ENCODE assay signal across 8 cellular contexts in genomic region chr11:236774-237767, GRCh38. TPM values are rescaled to one million over a fixed set of nuclear protein-coding genes. Genes with fewer than 3 reads are reported as not detected.
DNase-seq lines count a peak whose midpoint lies in the region; ATAC-seq, FAIRE-seq and TF ChIP-seq lines count a peak whose summit lies in the region.

TSS of gene PSMD13 (plus strand) at chr11:236976. CDS start at chr11:237050, 74 bp downstream.

- H3K27ac ChIP-seq in HepG2 (ENCODE audit: extremely low read length, insufficient read depth, low read length), result peak within 1 kb of the TSS; percentile 95

- H4K20me1 ChIP-seq in HepG2 (ENCODE audit: insufficient read depth, low read length), result no peaks in the 10 kb centered on the region

- ATAC-seq in GM18907 (IDR thresholded peaks at IDR 0.05; ENCODE audit: unreplicated experiment) (peak; percentile 82), HG03159 (IDR thresholded peaks at IDR 0.05; ENCODE audit: unreplicated experiment) (peak; percentile 79), HepG2 (peak; percentile 95)

- peaks cover 27% of the 10 kb centered on the region for H3K79me2 ChIP-seq in HepG2 (ENCODE audit: insufficient read depth, low read length)

- POLR2A ChIA-PET in HepG2 (lab: Yijun Ruan, JAX), result interaction anchor here (0.8 to 3.1 kb wide), 3 partner anchors 14 to 29 kb away, joined by 3 to 20 read pairs (median 12); partner anchors contain the start of genes BET1L and RIC8A

- H3K4me3 ChIP-seq in AG10803 (ENCODE audit: low read length), result peak within 1 kb of the TSS; percentile 94
- peak within 1 kb of the TSS; percentile 77 to 94 (median 91) for H3K4me3 ChIP-seq in HepG2 (replicated peaks in 1 of 3; ENCODE audit: insufficient read depth in 1 of 3, low read depth in 2 of 3, low read length in 3 of 3)

- in situ Hi-C loops in HepG2 (cut with HindIII; ENCODE audit: extremely low pct_ligation_motif_present, low pct_unique_long_range_greater_than_20kb), result no loop called here

- H3K9ac ChIP-seq in HepG2 (ENCODE audit: insufficient read depth, low read depth, low read length), result peak within 1 kb of the TSS; percentile 91

- 0 out of 2 replicates have a peak, but pooled peaks have one; percentile 27 for TF ChIP-seq RAD21 in HepG2 (CRISPR knock-in tag; IDR thresholded peaks at IDR 0.05)

- H3K4me2 ChIP-seq in HepG2 (ENCODE audit: low read depth, low read length), result peak within 1 kb of the TSS; percentile 99

- intact Hi-C loops in HepG2 (cut with micrococcal nuclease; ENCODE audit: unreplicated experiment), result loop anchor here (2.0 kb wide), 1 partner anchor 30 kb away; the partner anchor contains the start of genes BET1L and RIC8A

- no peak for TF ChIP-seq CTCF in AG10803 (conservative IDR thresholded peaks at IDR 0.05; ENCODE audit: low read length)
- 0 out of 2 replicates have a peak, but pooled peaks have one; percentile 9 for TF ChIP-seq CTCF in HepG2 (CRISPR knock-in tag; IDR thresholded peaks at IDR 0.05)

- no peaks in the 10 kb centered on the region for H3K9me3 ChIP-seq in HepG2 (ENCODE audit: low read length)

- peaks cover 34% of the 10 kb centered on the region for H3K4me1 ChIP-seq in HepG2 (ENCODE audit: insufficient read depth, low read length)

- CTCF ChIA-PET in HepG2 (lab: Yijun Ruan, JAX; ENCODE audit: low intra/inter-chr PET ratio, low total read pairs), result no interaction called here

- WGBS in HepG2 (ENCODE audit: low lambda C conversion rate), result under 1% methylated on average over 29 of the region's 62 CpGs

- no peak for FAIRE-seq in HepG2 (lab: Jason Lieb, UNC)

- H3K27me3 ChIP-seq in HepG2 (ENCODE audit: control insufficient read depth in 1 of 2, insufficient read depth in 2 of 2, low read length in 2 of 2), result no peaks in the 10 kb centered on the region; a peak in 1 of 5 replicates

- peak; percentile 13 to 65; a peak in 3 of 4 replicates for TF ChIP-seq POLR2A in HepG2 (IDR thresholded peaks at IDR 0.05; ENCODE audit: insufficient read depth in 1 of 2, low read depth in 2 of 2, low read length in 2 of 2)

- peaks cover 1 to 19% of the 10 kb centered on the region in 2 experiments; a peak in 3 of 5 replicates for H3K36me3 ChIP-seq in HepG2 (replicated peaks in 1 of 2; ENCODE audit: control insufficient read depth in 1 of 2, insufficient read depth in 2 of 2, low read length in 2 of 2)

- TF ChIP-seq EP300 in HepG2 (IDR thresholded peaks at IDR 0.05; ENCODE audit: low read depth in 2 of 2, low read length in 2 of 2) (no peak), HepG2 (CRISPR knock-in tag; IDR thresholded peaks at IDR 0.05; ENCODE audit: borderline replicate concordance) (no peak)

- H2AFZ ChIP-seq in HepG2 (ENCODE audit: low read length), result peak within 1 kb of the TSS; percentile 7

- TSS peak; percentile 71 for BruUV-seq in HepG2 (replicated peaks; lab: Mats Ljungman, UMichigan)

- DNase-seq in AG10803 (ENCODE audit: low read depth) (peak; percentile 74), NCI-H460 (ENCODE audit: extremely low read depth, low read depth) (peak; percentile 58), dermis blood vessel endothelial cell (peak; percentile 89), HepG2 (ENCODE audit: low spot score) (peak; percentile 66)
- peak; percentile 76 for DNase-seq in activated CD4-positive, alpha-beta T cell treated with anti-CD3 and anti-CD28 coated beads, Interleukin-2, amount 50 U/mL, for 24 hours (ENCODE audit: low read depth in 1 of 2, low spot score in 1 of 2)
- DNase-seq in stimulated activated CD4-positive, alpha-beta T cell treated with anti-CD3 and anti-CD28 coated beads, Interleukin-4, amount 100 ng/mL, for 1 hour, result peak; percentile 89

TF ChIP-seq in HepG2, 621 proteins besides CTCF, POLR2A, EP300 and RAD21 (continues in another document):
- TF ChIP-seq RXRB (CRISPR knock-in tag; IDR thresholded peaks at IDR 0.05; ENCODE audit: borderline replicate concordance), result peak; percentile 44
- TF ChIP-seq SP140L (CRISPR knock-in tag; IDR thresholded peaks at IDR 0.05; ENCODE audit: borderline replicate concordance), result no peak
- 0 out of 2 replicates have a peak, but pooled peaks have one; percentile 6 for TF ChIP-seq FOXA3 (CRISPR knock-in tag; IDR thresholded peaks at IDR 0.05)
- TF ChIP-seq GATAD1 (CRISPR knock-in tag; IDR thresholded peaks at IDR 0.05), result peak; percentile 96
- peak; percentile 67 for TF ChIP-seq UBTF (CRISPR knock-in tag; IDR thresholded peaks at IDR 0.05)
- no peak; the same call in 1 of the 2 replicates for TF ChIP-seq TSC22D2 (CRISPR knock-in tag; IDR thresholded peaks at IDR 0.05; ENCODE audit: borderline replicate concordance)
- TF ChIP-seq, protein P1, sequence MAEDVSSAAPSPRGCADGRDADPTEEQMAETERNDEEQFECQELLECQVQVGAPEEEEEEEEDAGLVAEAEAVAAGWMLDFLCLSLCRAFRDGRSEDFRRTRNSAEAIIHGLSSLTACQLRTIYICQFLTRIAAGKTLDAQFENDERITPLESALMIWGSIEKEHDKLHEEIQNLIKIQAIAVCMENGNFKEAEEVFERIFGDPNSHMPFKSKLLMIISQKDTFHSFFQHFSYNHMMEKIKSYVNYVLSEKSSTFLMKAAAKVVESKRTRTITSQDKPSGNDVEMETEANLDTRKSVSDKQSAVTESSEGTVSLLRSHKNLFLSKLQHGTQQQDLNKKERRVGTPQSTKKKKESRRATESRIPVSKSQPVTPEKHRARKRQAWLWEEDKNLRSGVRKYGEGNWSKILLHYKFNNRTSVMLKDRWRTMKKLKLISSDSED (CRISPR knock-in tag; IDR thresholded peaks at IDR 0.05), result no peak
- TF ChIP-seq E2F2 (CRISPR knock-in tag; IDR thresholded peaks at IDR 0.05; ENCODE audit: borderline replicate concordance), result peak; percentile 51; the same call in 1 of the 2 replicates
- TF ChIP-seq, protein P2, sequence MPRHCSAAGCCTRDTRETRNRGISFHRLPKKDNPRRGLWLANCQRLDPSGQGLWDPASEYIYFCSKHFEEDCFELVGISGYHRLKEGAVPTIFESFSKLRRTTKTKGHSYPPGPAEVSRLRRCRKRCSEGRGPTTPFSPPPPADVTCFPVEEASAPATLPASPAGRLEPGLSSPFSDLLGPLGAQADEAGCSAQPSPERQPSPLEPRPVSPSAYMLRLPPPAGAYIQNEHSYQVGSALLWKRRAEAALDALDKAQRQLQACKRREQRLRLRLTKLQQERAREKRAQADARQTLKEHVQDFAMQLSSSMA (CRISPR knock-in tag; IDR thresholded peaks at IDR 0.05), result no peak

RNA-seq across cellular contexts. Expression of gene PSMD13, which starts in this region (rescaled TPM):
- total RNA-seq in NCI-H460 (2014; rRNA removed; shearing (Covaris generic)), result 69.9 and 72.8 TPM in 2 replicates
- 88.8 and 91.5 TPM in 2 replicates for polyA plus RNA-seq in NCI-H460 (2014; cell fraction: nucleus; rRNA removed)
- total RNA-seq in dermis blood vessel endothelial cell (160 and 183 TPM in 2 replicates), HepG2 (2016; rRNA removed; fragmentation: Illumina TruSeq; extraction: Trizol) (117 and 172 TPM in 2 replicates)
- total RNA-seq in HepG2 (2016; cell fraction: cytosol; rRNA removed; fragmentation: Illumina TruSeq; extraction: Trizol; ENCODE audit: low read depth), result 23.5 and 27.8 TPM in 2 replicates
- total RNA-seq in HepG2 (2016; cell fraction: insoluble cytoplasmic fraction; rRNA removed; fragmentation: Illumina TruSeq; extraction: Trizol), result 119 and 174 TPM in 2 replicates
- 34.7 and 39.6 TPM in 2 replicates for total RNA-seq in HepG2 (2016; cell fraction: membrane; rRNA removed; fragmentation: Illumina TruSeq; extraction: Trizol)
- 57.8 and 58.4 TPM in 2 replicates for total RNA-seq in HepG2 (2016; cell fraction: nucleus; rRNA removed; fragmentation: Illumina TruSeq; extraction: Trizol)
- polyA plus RNA-seq in HepG2 (2011; rRNA removed), result 78.5 and 83.0 TPM in 2 replicates
- polyA plus RNA-seq in HepG2 (2011; cell fraction: cytosol; rRNA removed), result 85.7 and 91.7 TPM in 2 replicates
- polyA plus RNA-seq in HepG2 (2011; cell fraction: nucleus; rRNA removed), result 55.6 and 67.0 TPM in 2 replicates
- 61.4 and 66.9 TPM in 2 replicates for polyA plus RNA-seq in HepG2 (2012)
- 17.8 and 18.9 TPM in 2 replicates for polyA plus RNA-seq in HepG2 (2016; cell fraction: cytosol; fragmentation: Illumina TruSeq; extraction: Trizol; ENCODE audit: low read depth)
- 134 and 147 TPM in 2 replicates for polyA plus RNA-seq in HepG2 (2016; cell fraction: insoluble cytoplasmic fraction; fragmentation: Illumina TruSeq; extraction: Trizol; ENCODE audit: low read depth)
- polyA plus RNA-seq in HepG2 (2016; cell fraction: membrane; fragmentation: Illumina TruSeq; extraction: Trizol; ENCODE audit: low read depth), result 24.1 and 26.8 TPM in 2 replicates
- 102 and 107 TPM in 2 replicates for polyA plus RNA-seq in HepG2 (2016; cell fraction: nucleus; fragmentation: Illumina TruSeq; extraction: Trizol; ENCODE audit: insufficient read depth, low read depth)
- 52.2 and 63.9 TPM in 2 replicates for polyA minus RNA-seq in HepG2 (2011; rRNA and poly(A)+ RNA removed; ENCODE audit: low replicate concordance)
- 23.7 and 24.1 TPM in 2 replicates for polyA minus RNA-seq in HepG2 (2011; cell fraction: cytosol; rRNA and poly(A)+ RNA removed)
- 29.9 and 34.1 TPM in 2 replicates for polyA minus RNA-seq in HepG2 (2011; cell fraction: nucleus; rRNA and poly(A)+ RNA removed)

Comparison
In these comparisons a context has a peak if more than half of its experiments do, and no peak if none do; other contexts are left out.
1. Peak in every context shown above with its lines: DNase-seq, ATAC-seq, H3K4me3 ChIP-seq and H3K27ac ChIP-seq.